Comparison of ENCODE assay signal across 1 cellular context in the genomic region with DNA sequence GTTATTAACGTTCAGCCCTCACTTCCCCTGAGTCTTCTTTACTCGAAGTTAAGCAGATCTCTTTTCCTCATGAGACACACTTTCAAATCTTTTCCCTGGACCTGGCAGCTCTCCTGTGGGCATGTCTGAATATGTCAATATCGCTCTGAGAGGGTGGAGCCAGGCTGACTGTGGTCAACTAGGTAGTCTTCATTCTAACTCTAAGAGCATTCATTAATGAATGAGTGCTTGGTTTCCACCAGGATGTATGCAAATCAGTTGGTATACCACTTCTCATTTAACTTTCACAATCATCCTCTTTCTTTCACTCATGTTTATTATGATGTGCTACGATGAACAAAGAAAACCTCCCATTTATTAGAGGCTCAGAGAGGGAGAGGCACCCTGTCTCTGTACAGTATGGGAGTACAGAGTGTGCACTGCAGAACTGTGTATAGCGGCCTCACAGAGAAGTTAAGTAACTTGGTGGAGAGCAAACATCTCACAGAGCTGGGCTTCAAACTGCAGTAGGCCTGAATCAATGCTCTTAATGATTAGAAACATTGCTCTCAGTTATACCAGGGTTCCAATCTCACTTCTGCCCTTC.
A peak's percentile ranks its signal among the peaks of the same experiment; 100 is the strongest.
TF ChIP-seq lines count a peak whose summit lies in the region.

No MANE protein-coding gene starts in this region.

TF ChIP-seq in GM12878, 131 proteins besides CTCF, POLR2A, EP300 and RAD21 (continued from another document and continues in another):
- TF ChIP-seq, protein P1, sequence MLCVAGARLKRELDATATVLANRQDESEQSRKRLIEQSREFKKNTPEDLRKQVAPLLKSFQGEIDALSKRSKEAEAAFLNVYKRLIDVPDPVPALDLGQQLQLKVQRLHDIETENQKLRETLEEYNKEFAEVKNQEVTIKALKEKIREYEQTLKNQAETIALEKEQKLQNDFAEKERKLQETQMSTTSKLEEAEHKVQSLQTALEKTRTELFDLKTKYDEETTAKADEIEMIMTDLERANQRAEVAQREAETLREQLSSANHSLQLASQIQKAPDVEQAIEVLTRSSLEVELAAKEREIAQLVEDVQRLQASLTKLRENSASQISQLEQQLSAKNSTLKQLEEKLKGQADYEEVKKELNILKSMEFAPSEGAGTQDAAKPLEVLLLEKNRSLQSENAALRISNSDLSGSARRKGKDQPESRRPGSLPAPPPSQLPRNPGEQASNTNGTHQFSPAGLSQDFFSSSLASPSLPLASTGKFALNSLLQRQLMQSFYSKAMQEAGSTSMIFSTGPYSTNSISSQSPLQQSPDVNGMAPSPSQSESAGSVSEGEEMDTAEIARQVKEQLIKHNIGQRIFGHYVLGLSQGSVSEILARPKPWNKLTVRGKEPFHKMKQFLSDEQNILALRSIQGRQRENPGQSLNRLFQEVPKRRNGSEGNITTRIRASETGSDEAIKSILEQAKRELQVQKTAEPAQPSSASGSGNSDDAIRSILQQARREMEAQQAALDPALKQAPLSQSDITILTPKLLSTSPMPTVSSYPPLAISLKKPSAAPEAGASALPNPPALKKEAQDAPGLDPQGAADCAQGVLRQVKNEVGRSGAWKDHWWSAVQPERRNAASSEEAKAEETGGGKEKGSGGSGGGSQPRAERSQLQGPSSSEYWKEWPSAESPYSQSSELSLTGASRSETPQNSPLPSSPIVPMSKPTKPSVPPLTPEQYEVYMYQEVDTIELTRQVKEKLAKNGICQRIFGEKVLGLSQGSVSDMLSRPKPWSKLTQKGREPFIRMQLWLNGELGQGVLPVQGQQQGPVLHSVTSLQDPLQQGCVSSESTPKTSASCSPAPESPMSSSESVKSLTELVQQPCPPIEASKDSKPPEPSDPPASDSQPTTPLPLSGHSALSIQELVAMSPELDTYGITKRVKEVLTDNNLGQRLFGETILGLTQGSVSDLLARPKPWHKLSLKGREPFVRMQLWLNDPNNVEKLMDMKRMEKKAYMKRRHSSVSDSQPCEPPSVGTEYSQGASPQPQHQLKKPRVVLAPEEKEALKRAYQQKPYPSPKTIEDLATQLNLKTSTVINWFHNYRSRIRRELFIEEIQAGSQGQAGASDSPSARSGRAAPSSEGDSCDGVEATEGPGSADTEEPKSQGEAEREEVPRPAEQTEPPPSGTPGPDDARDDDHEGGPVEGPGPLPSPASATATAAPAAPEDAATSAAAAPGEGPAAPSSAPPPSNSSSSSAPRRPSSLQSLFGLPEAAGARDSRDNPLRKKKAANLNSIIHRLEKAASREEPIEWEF (IDR thresholded peaks at IDR 0.05; ENCODE audit: insufficient replicate concordance, low read depth, low read length) = no peak
- TF ChIP-seq, protein P2, sequence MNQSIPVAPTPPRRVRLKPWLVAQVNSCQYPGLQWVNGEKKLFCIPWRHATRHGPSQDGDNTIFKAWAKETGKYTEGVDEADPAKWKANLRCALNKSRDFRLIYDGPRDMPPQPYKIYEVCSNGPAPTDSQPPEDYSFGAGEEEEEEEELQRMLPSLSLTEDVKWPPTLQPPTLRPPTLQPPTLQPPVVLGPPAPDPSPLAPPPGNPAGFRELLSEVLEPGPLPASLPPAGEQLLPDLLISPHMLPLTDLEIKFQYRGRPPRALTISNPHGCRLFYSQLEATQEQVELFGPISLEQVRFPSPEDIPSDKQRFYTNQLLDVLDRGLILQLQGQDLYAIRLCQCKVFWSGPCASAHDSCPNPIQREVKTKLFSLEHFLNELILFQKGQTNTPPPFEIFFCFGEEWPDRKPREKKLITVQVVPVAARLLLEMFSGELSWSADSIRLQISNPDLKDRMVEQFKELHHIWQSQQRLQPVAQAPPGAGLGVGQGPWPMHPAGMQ (IDR thresholded peaks at IDR 0.05; ENCODE audit: borderline replicate concordance) = no peak
- TF ChIP-seq, protein P3, sequence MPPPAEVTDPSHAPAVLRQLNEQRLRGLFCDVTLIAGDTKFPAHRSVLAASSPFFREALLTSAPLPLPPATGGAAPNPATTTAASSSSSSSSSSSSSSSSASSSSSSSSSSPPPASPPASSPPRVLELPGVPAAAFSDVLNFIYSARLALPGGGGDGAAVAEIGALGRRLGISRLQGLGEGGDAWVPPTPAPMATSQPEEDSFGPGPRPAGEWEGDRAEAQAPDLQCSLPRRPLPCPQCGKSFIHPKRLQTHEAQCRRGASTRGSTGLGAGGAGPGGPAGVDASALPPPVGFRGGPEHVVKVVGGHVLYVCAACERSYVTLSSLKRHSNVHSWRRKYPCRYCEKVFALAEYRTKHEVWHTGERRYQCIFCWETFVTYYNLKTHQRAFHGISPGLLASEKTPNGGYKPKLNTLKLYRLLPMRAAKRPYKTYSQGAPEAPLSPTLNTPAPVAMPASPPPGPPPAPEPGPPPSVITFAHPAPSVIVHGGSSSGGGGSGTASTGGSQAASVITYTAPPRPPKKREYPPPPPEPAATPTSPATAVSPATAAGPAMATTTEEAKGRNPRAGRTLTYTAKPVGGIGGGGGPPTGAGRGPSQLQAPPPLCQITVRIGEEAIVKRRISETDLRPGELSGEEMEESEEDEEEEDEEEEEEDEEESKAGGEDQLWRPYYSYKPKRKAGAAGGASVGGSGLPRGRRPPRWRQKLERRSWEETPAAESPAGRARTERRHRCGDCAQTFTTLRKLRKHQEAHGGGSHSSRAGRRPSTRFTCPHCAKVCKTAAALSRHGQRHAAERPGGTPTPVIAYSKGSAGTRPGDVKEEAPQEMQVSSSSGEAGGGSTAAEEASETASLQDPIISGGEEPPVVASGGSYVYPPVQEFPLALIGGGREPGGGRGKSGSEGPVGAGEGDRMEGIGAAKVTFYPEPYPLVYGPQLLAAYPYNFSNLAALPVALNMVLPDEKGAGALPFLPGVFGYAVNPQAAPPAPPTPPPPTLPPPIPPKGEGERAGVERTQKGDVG (CRISPR knock-in tag; IDR thresholded peaks at IDR 0.05) = no peak
- TF ChIP-seq KDM1A (IDR thresholded peaks at IDR 0.05; ENCODE audit: borderline replicate concordance) = no peak
- no peak for TF ChIP-seq ATF7 (IDR thresholded peaks at IDR 0.05; ENCODE audit: low read depth)
- no peak for TF ChIP-seq TARDBP (IDR thresholded peaks at IDR 0.05; ENCODE audit: borderline replicate concordance)
- no peak for TF ChIP-seq CREM (IDR thresholded peaks at IDR 0.05; ENCODE audit: low read depth)
- no peak for TF ChIP-seq TCF3 (IDR thresholded peaks at IDR 0.05; ENCODE audit: borderline replicate concordance, insufficient read depth, low read depth, low read length)
- TF ChIP-seq, protein P4, sequence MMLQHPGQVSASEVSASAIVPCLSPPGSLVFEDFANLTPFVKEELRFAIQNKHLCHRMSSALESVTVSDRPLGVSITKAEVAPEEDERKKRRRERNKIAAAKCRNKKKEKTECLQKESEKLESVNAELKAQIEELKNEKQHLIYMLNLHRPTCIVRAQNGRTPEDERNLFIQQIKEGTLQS (IDR thresholded peaks at IDR 0.05; ENCODE audit: borderline replicate concordance, extremely low read depth, low read depth, low read length) = no peak
- TF ChIP-seq GABPA (IDR thresholded peaks at IDR 0.05; ENCODE audit: low read depth) = no peak
- no peak for TF ChIP-seq ZNF384 (IDR thresholded peaks at IDR 0.05; ENCODE audit: borderline replicate concordance, low read depth, low read length)
- TF ChIP-seq GATAD2B (conservative IDR thresholded peaks at IDR 0.05; ENCODE audit: low read depth) = no peak
- TF ChIP-seq POU2F2 (IDR thresholded peaks at IDR 0.05; ENCODE audit: borderline replicate concordance, low read depth, low read length) = peak; percentile 90; the same call in 2 of the 3 replicates
- TF ChIP-seq, protein P5, sequence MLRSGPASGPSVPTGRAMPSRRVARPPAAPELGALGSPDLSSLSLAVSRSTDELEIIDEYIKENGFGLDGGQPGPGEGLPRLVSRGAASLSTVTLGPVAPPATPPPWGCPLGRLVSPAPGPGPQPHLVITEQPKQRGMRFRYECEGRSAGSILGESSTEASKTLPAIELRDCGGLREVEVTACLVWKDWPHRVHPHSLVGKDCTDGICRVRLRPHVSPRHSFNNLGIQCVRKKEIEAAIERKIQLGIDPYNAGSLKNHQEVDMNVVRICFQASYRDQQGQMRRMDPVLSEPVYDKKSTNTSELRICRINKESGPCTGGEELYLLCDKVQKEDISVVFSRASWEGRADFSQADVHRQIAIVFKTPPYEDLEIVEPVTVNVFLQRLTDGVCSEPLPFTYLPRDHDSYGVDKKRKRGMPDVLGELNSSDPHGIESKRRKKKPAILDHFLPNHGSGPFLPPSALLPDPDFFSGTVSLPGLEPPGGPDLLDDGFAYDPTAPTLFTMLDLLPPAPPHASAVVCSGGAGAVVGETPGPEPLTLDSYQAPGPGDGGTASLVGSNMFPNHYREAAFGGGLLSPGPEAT (IDR thresholded peaks at IDR 0.05; ENCODE audit: low read depth) = no peak
- TF ChIP-seq HDAC2 (IDR thresholded peaks at IDR 0.05) = no peak
- TF ChIP-seq EZH2 (IDR thresholded peaks at IDR 0.05; ENCODE audit: borderline replicate concordance, control insufficient read depth, low read depth, low read length) = no peak
- TF ChIP-seq, protein P6, sequence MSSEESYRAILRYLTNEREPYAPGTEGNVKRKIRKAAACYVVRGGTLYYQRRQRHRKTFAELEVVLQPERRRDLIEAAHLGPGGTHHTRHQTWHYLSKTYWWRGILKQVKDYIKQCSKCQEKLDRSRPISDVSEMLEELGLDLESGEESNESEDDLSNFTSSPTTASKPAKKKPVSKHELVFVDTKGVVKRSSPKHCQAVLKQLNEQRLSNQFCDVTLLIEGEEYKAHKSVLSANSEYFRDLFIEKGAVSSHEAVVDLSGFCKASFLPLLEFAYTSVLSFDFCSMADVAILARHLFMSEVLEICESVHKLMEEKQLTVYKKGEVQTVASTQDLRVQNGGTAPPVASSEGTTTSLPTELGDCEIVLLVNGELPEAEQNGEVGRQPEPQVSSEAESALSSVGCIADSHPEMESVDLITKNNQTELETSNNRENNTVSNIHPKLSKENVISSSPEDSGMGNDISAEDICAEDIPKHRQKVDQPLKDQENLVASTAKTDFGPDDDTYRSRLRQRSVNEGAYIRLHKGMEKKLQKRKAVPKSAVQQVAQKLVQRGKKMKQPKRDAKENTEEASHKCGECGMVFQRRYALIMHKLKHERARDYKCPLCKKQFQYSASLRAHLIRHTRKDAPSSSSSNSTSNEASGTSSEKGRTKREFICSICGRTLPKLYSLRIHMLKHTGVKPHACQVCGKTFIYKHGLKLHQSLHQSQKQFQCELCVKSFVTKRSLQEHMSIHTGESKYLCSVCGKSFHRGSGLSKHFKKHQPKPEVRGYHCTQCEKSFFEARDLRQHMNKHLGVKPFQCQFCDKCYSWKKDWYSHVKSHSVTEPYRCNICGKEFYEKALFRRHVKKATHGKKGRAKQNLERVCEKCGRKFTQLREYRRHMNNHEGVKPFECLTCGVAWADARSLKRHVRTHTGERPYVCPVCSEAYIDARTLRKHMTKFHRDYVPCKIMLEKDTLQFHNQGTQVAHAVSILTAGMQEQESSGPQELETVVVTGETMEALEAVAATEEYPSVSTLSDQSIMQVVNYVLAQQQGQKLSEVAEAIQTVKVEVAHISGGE (CRISPR knock-in tag; IDR thresholded peaks at IDR 0.05) = no peak
- TF ChIP-seq ZSCAN29 (IDR thresholded peaks at IDR 0.05) = no peak
- no peak for TF ChIP-seq ZNF274 (IDR thresholded peaks at IDR 0.05; ENCODE audit: insufficient read depth, insufficient read length)
- TF ChIP-seq, protein P7, sequence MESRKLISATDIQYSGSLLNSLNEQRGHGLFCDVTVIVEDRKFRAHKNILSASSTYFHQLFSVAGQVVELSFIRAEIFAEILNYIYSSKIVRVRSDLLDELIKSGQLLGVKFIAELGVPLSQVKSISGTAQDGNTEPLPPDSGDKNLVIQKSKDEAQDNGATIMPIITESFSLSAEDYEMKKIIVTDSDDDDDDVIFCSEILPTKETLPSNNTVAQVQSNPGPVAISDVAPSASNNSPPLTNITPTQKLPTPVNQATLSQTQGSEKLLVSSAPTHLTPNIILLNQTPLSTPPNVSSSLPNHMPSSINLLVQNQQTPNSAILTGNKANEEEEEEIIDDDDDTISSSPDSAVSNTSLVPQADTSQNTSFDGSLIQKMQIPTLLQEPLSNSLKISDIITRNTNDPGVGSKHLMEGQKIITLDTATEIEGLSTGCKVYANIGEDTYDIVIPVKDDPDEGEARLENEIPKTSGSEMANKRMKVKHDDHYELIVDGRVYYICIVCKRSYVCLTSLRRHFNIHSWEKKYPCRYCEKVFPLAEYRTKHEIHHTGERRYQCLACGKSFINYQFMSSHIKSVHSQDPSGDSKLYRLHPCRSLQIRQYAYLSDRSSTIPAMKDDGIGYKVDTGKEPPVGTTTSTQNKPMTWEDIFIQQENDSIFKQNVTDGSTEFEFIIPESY (IDR thresholded peaks at IDR 0.05) = no peak
- no peak for TF ChIP-seq IRF4 (IDR thresholded peaks at IDR 0.05; ENCODE audit: low read depth, low read length)
- TF ChIP-seq PAX5 (IDR thresholded peaks at IDR 0.05; ENCODE audit: borderline replicate concordance, low read depth, low read length) = no peak
- TF ChIP-seq, protein P8, sequence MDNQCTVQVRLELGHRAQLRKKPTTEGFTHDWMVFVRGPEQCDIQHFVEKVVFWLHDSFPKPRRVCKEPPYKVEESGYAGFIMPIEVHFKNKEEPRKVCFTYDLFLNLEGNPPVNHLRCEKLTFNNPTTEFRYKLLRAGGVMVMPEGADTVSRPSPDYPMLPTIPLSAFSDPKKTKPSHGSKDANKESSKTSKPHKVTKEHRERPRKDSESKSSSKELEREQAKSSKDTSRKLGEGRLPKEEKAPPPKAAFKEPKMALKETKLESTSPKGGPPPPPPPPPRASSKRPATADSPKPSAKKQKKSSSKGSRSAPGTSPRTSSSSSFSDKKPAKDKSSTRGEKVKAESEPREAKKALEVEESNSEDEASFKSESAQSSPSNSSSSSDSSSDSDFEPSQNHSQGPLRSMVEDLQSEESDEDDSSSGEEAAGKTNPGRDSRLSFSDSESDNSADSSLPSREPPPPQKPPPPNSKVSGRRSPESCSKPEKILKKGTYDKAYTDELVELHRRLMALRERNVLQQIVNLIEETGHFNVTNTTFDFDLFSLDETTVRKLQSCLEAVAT (IDR thresholded peaks at IDR 0.05) = no peak
- TF ChIP-seq IKZF1 (conservative IDR thresholded peaks at IDR 0.05) = peak; percentile 65; the same call in 1 of the 2 replicates
- peak; percentile 77 for TF ChIP-seq RUNX3 (IDR thresholded peaks at IDR 0.05; ENCODE audit: low read length)
- TF ChIP-seq EGR1 (IDR thresholded peaks at IDR 0.05; ENCODE audit: borderline replicate concordance in 1 of 2, low read depth in 2 of 2, low read length in 2 of 2) = no peak
- TF ChIP-seq, protein P9, sequence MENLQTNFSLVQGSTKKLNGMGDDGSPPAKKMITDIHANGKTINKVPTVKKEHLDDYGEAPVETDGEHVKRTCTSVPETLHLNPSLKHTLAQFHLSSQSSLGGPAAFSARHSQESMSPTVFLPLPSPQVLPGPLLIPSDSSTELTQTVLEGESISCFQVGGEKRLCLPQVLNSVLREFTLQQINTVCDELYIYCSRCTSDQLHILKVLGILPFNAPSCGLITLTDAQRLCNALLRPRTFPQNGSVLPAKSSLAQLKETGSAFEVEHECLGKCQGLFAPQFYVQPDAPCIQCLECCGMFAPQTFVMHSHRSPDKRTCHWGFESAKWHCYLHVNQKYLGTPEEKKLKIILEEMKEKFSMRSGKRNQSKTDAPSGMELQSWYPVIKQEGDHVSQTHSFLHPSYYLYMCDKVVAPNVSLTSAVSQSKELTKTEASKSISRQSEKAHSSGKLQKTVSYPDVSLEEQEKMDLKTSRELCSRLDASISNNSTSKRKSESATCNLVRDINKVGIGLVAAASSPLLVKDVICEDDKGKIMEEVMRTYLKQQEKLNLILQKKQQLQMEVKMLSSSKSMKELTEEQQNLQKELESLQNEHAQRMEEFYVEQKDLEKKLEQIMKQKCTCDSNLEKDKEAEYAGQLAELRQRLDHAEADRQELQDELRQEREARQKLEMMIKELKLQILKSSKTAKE (IDR thresholded peaks at IDR 0.05; ENCODE audit: low read depth, poor library complexity, severe bottlenecking) = no peak
- TF ChIP-seq WRNIP1 (IDR thresholded peaks at IDR 0.05; ENCODE audit: borderline replicate concordance, low read depth, low read length) = no peak
- peak; percentile 17; the same call in 1 of the 2 replicates for TF ChIP-seq SPI1 (IDR thresholded peaks at IDR 0.05; ENCODE audit: borderline replicate concordance, insufficient read depth, low read depth, low read length)
